9 cellular contexts compared by ENCODE assay signal in the genomic region with DNA sequence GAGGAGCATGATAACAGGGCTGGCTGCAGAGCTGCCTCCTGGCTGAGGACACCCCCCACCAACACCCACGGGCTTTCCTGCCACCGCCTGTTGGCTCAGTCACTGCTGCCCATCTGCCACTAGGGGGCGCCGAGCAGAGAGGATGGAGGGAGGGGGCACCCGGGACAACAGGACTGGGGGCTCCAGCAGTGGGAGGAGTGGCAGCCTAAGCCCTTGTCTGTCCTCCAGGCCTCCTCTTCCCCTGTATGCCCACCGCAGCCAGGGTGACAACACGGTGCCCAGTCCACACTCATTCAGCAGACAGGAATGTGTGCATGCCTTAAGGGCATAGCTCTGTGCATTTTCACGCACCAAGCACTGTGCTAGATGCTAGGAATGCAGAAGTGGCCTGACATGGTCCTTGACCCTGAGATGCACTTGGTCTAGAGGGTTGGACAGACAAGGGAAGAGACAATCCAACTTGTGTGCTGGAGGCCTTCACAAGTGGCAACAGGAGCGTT.
DNase-seq lines count a peak whose midpoint lies in the region; ATAC-seq and TF ChIP-seq lines count a peak whose summit lies in the region.
"Had no signal": no experiment of that assay in that cellular context is flagged by ENCODE, and none has a peak within 500 bp of the region (broad histone marks: within the 10 kb centered on the region; RNA-seq: fewer than 3 reads in every experiment).

No MANE protein-coding gene starts in this region.

- CTCF ChIA-PET in AG04450 (lab: Charles Lee) = interaction anchor here (0.8 to 1.4 kb wide), 5 partner anchors 11 to 245 kb away, joined by 3 to 5 read pairs (median 4); no protein-coding TSS in a partner anchor

- H3K4me3 Mint-ChIP-seq in HFFc6 = no peak overlapping the region

- no peak for DNase-seq in AG04450 (ENCODE audit: low read depth, low spot score)
- peak; percentile 41 for DNase-seq in HFFc6
- peak; percentile 57 for DNase-seq in activated CD4-positive, alpha-beta T cell treated with anti-CD3 and anti-CD28 coated beads for 48 hours
- peak in 1 of 10 donors; percentile 52 for DNase-seq in dorsolateral prefrontal cortex
- DNase-seq in SHP77 (lab: John Stamatoyannopoulos, UW) = no peak

- TF ChIP-seq CTCF in AG04450 (IDR thresholded peaks at IDR 0.05; ENCODE audit: low read depth, low read length) = peak; percentile 50
- peak; percentile 76 for TF ChIP-seq CTCF in HFFc6 (IDR thresholded peaks at IDR 0.05)
- TF ChIP-seq CTCF in dorsolateral prefrontal cortex (IDR thresholded peaks at IDR 0.05 in 54 of 56, conservative IDR thresholded peaks at IDR 0.05 in 2 of 56; ENCODE audit: low read depth in 1 of 56, partially characterized antibody in 56 of 56) = peak in 54 of 56 donors; percentile 27 to 73 (median 57)
- peak; percentile 43 for TF ChIP-seq CTCF in neutrophil (IDR thresholded peaks at IDR 0.05)

- intact Hi-C loops in dorsolateral prefrontal cortex (cut with DNase I) = no loop called here

- peaks cover 0 to 6% of the 10 kb centered on the region in 2 experiments for H3K4me1 ChIP-seq in neutrophil (ENCODE audit: control insufficient read depth in 1 of 2, insufficient read depth in 1 of 2, low read depth in 1 of 2, low read length in 1 of 2)

- H3K9me3 Mint-ChIP-seq in HFFc6 = no peaks in the 10 kb centered on the region

- no peaks in the 10 kb centered on the region; the same call in 1 of the 2 replicates for H3K27me3 Mint-ChIP-seq in HFFc6 (ENCODE audit: insufficient read depth)

- POLR2A ChIA-PET in AG04450 (lab: Yijun Ruan, JAX) = no interaction called here

- peaks cover 20% of the 10 kb centered on the region for H3K36me3 ChIP-seq in neutrophil

- H3K4me3 ChIP-seq in AG04450 (ENCODE audit: low read depth, low read length) = no peak overlapping the region
- no peak overlapping the region for H3K4me3 ChIP-seq in dorsolateral prefrontal cortex
- H3K4me3 ChIP-seq in neutrophil (ENCODE audit: low read depth in 1 of 2, low read length in 1 of 2) = no peak overlapping the region

- ATAC-seq in HG03521 (IDR thresholded peaks at IDR 0.05; ENCODE audit: unreplicated experiment) (no peak), HG03439 (IDR thresholded peaks at IDR 0.05; ENCODE audit: unreplicated experiment) (no peak)

- peak overlapping the region; percentile 88 for H3K27ac Mint-ChIP-seq in HFFc6

- H3K27ac ChIP-seq in AG04450 (ENCODE audit: low read depth, low read length) = no peak overlapping the region
- no peak overlapping the region for H3K27ac ChIP-seq in dorsolateral prefrontal cortex
- H3K27ac ChIP-seq in neutrophil = no peak overlapping the region
- H3K27ac ChIP-seq: epithelial cell of prostate had no signal

- H3K27me3 ChIP-seq in AG04450 (ENCODE audit: control insufficient read depth, insufficient read depth, low read length) = no peaks in the 10 kb centered on the region
- H3K27me3 ChIP-seq in dorsolateral prefrontal cortex = peaks cover 0 to 53% (median 5%) of the 10 kb centered on the region in 45 donors
- no peaks in the 10 kb centered on the region for H3K27me3 ChIP-seq in neutrophil

- H3K36me3 Mint-ChIP-seq in HFFc6 (ENCODE audit: low read depth) = peaks cover 5% of the 10 kb centered on the region; the same call in 1 of the 2 replicates

- H3K9me3 ChIP-seq in AG04450 (ENCODE audit: control insufficient read depth, insufficient read depth, low read length) = no peaks in the 10 kb centered on the region
- H3K9me3 ChIP-seq in neutrophil = no peaks in the 10 kb centered on the region

- peaks cover 28% of the 10 kb centered on the region for H3K4me1 Mint-ChIP-seq in HFFc6 (ENCODE audit: low read depth)

Comparison
In these comparisons a context has a peak if more than half of its experiments do, and no peak if none do; other contexts are left out.
1. DNase-seq: peak in HFFc6 (single experiment) and activated CD4-positive, alpha-beta T cell treated with anti-CD3 and anti-CD28 coated beads for 48 hours (single experiment); none in AG04450 (single experiment) and SHP77 (0 of 2).
2. Peak in every context shown above with its lines, with median percentiles within 50 percentile points of each other: CTCF ChIP-seq.